ENCODE assay signal across 1 cellular context in the genomic region with DNA sequence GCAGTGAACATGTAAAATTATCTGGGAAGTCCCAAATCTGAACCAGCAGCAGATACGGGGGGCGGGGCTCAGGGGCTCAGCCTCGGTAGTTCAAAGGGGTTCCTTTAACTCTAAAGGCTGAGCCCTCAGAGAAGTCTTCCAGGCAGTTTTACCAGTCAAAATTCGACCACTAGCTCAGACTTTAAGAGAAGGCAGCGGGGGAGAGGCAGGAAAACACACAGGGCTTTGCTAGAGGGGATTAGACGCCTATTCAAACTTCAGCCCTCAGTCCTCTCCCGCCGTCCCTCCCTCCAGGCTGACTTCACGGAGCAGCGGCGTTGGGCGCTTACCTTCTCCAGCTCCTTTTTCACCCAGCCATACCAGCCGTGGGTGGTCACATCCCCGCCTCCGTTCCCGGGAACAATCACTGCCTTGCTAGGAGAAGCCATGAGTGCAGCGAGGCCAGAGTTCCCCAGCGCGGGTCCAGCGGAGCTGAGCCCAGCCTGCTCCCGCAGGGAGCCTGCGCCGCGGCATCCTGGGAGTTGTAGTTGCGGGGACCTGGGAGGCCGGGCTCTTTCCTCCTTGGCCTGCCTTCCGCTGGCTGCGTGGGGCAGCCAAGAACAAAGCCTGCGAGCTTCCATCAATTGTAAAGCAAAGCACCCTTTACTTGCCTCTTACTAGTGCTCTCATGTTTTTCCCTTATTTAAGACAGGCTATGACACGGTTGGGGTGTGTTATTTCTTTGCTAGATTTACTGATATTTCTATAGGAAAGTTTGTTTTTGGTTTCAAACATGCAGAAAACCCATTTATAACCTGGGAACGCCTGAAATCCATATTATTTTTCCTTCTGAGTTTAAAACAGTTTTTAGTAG.
TF ChIP-seq lines count a peak whose summit lies in the region.

Gene RBBP9, minus strand, starts transcription at position 486 of the 853 bp plus-strand sequence. Its CDS starts 58 bp downstream, at position 428.

TF ChIP-seq in HepG2, 621 proteins besides CTCF, POLR2A, EP300 and RAD21 (continued from another document and continues in another):
- TF ChIP-seq IKZF5 (CRISPR knock-in tag; IDR thresholded peaks at IDR 0.05) (peak; percentile 96), JDP2 (CRISPR knock-in tag; IDR thresholded peaks at IDR 0.05; ENCODE audit: borderline replicate concordance) (no peak), ZNF724P (CRISPR knock-in tag; IDR thresholded peaks at IDR 0.05; ENCODE audit: borderline replicate concordance) (peak; percentile 92; the same call in 1 of the 2 replicates), ZNF567 (CRISPR knock-in tag; IDR thresholded peaks at IDR 0.05; ENCODE audit: borderline replicate concordance) (no peak), ZNF343 (CRISPR knock-in tag; IDR thresholded peaks at IDR 0.05) (peak; percentile 48; the same call in 1 of the 2 replicates), ZHX1 (CRISPR knock-in tag; IDR thresholded peaks at IDR 0.05; ENCODE audit: low read depth) (peak; percentile 85), PBX2 (CRISPR knock-in tag; IDR thresholded peaks at IDR 0.05) (no peak), GTF2F1 (IDR thresholded peaks at IDR 0.05; ENCODE audit: low read length) (no peak), FOXA1 (IDR thresholded peaks at IDR 0.05) (no peak), FOXA1 (CRISPR knock-in tag; IDR thresholded peaks at IDR 0.05) (peak; percentile 25; the same call in 1 of the 2 replicates), IRF2 (CRISPR knock-in tag; IDR thresholded peaks at IDR 0.05) (peak; percentile 96), ZNF777 (CRISPR knock-in tag; IDR thresholded peaks at IDR 0.05) (peak; percentile 63; the same call in 1 of the 2 replicates), CAMTA2 (CRISPR knock-in tag; IDR thresholded peaks at IDR 0.05; ENCODE audit: borderline replicate concordance) (peak; percentile 82; the same call in 1 of the 2 replicates), ZNF672 (CRISPR knock-in tag; IDR thresholded peaks at IDR 0.05) (no peak), NKX3-1 (CRISPR knock-in tag; IDR thresholded peaks at IDR 0.05) (0 out of 2 replicates have a peak, but pooled peaks have one; percentile 74), RFXAP (CRISPR knock-in tag; IDR thresholded peaks at IDR 0.05; ENCODE audit: borderline replicate concordance) (peak; percentile 80), ZFP36L2 (CRISPR knock-in tag; IDR thresholded peaks at IDR 0.05) (no peak), SMAD1 (CRISPR knock-in tag; IDR thresholded peaks at IDR 0.05; ENCODE audit: borderline replicate concordance, low read depth) (peak; percentile 97; the same call in 1 of the 2 replicates), ZMYM3 (CRISPR knock-in tag; IDR thresholded peaks at IDR 0.05) (0 out of 2 replicates have a peak, but pooled peaks have one; percentile 22), EZH2 (conservative IDR thresholded peaks at IDR 0.05; ENCODE audit: low read depth, low read length) (no peak), MED1 (CRISPR knock-in tag; IDR thresholded peaks at IDR 0.05) (peak; percentile 79), ATM (IDR thresholded peaks at IDR 0.05; ENCODE audit: borderline replicate concordance) (no peak), IKZF1 (IDR thresholded peaks at IDR 0.05) (no peak), TEAD3 (CRISPR knock-in tag; optimal IDR thresholded peaks at IDR 0.05; ENCODE audit: borderline replicate concordance) (peak; percentile 70), ZNF282 (IDR thresholded peaks at IDR 0.05; ENCODE audit: partially characterized antibody) (no peak), ISX (CRISPR knock-in tag; conservative IDR thresholded peaks at IDR 0.05) (no peak; the same call in 1 of the 2 replicates), CREB1 (IDR thresholded peaks at IDR 0.05) (no peak), CREB1 (CRISPR knock-in tag; IDR thresholded peaks at IDR 0.05) (peak; percentile 66), EHMT2 (IDR thresholded peaks at IDR 0.05; ENCODE audit: borderline replicate concordance, low read depth, low read length) (peak; percentile 37; the same call in 1 of the 2 replicates), ZNF549 (CRISPR knock-in tag; IDR thresholded peaks at IDR 0.05) (0 out of 2 replicates have a peak, but pooled peaks have one; percentile 36), ZNF883 (CRISPR knock-in tag; IDR thresholded peaks at IDR 0.05; ENCODE audit: not compliant biosample characterization) (peak; percentile 81), ZNF335 (CRISPR knock-in tag; IDR thresholded peaks at IDR 0.05) (peak; percentile 99), ZNF180 (CRISPR knock-in tag; IDR thresholded peaks at IDR 0.05; ENCODE audit: borderline replicate concordance, low read depth) (no peak), ZBTB3 (CRISPR knock-in tag; IDR thresholded peaks at IDR 0.05; ENCODE audit: borderline replicate concordance, low read depth) (0 out of 2 replicates have a peak, but pooled peaks have one; percentile 57), HNRNPLL (IDR thresholded peaks at IDR 0.05; ENCODE audit: low read depth, low read length, poor library complexity, severe bottlenecking) (peak; percentile 97), ZNF503 (CRISPR knock-in tag; IDR thresholded peaks at IDR 0.05) (peak; percentile 75), MXI1 (IDR thresholded peaks at IDR 0.05; ENCODE audit: borderline replicate concordance, low read depth, low read length) (peak; percentile 68; the same call in 1 of the 3 replicates), ZNF264 (CRISPR knock-in tag; IDR thresholded peaks at IDR 0.05) (peak; percentile 79; the same call in 1 of the 2 replicates), ZNF34 (CRISPR knock-in tag; IDR thresholded peaks at IDR 0.05; ENCODE audit: borderline replicate concordance) (no peak), GPN1 (CRISPR knock-in tag; IDR thresholded peaks at IDR 0.05; ENCODE audit: borderline replicate concordance) (0 out of 2 replicates have a peak, but pooled peaks have one; percentile 67), ZNF550 (CRISPR knock-in tag; IDR thresholded peaks at IDR 0.05; ENCODE audit: borderline replicate concordance) (0 out of 2 replicates have a peak, but pooled peaks have one; percentile 35), ZNF792 (CRISPR knock-in tag; IDR thresholded peaks at IDR 0.05) (peak; percentile 82; the same call in 1 of the 2 replicates), NCOA5 (CRISPR knock-in tag; IDR thresholded peaks at IDR 0.05) (no peak), NR3C1 (CRISPR knock-in tag; IDR thresholded peaks at IDR 0.05) (0 out of 2 replicates have a peak, but pooled peaks have one; percentile 60), NFIC (IDR thresholded peaks at IDR 0.05; ENCODE audit: low read length) (no peak)
- TF ChIP-seq, protein P1, sequence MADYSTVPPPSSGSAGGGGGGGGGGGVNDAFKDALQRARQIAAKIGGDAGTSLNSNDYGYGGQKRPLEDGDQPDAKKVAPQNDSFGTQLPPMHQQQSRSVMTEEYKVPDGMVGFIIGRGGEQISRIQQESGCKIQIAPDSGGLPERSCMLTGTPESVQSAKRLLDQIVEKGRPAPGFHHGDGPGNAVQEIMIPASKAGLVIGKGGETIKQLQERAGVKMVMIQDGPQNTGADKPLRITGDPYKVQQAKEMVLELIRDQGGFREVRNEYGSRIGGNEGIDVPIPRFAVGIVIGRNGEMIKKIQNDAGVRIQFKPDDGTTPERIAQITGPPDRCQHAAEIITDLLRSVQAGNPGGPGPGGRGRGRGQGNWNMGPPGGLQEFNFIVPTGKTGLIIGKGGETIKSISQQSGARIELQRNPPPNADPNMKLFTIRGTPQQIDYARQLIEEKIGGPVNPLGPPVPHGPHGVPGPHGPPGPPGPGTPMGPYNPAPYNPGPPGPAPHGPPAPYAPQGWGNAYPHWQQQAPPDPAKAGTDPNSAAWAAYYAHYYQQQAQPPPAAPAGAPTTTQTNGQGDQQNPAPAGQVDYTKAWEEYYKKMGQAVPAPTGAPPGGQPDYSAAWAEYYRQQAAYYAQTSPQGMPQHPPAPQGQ (CRISPR knock-in tag; IDR thresholded peaks at IDR 0.05; ENCODE audit: borderline replicate concordance) = no peak
- TF ChIP-seq, protein P2, sequence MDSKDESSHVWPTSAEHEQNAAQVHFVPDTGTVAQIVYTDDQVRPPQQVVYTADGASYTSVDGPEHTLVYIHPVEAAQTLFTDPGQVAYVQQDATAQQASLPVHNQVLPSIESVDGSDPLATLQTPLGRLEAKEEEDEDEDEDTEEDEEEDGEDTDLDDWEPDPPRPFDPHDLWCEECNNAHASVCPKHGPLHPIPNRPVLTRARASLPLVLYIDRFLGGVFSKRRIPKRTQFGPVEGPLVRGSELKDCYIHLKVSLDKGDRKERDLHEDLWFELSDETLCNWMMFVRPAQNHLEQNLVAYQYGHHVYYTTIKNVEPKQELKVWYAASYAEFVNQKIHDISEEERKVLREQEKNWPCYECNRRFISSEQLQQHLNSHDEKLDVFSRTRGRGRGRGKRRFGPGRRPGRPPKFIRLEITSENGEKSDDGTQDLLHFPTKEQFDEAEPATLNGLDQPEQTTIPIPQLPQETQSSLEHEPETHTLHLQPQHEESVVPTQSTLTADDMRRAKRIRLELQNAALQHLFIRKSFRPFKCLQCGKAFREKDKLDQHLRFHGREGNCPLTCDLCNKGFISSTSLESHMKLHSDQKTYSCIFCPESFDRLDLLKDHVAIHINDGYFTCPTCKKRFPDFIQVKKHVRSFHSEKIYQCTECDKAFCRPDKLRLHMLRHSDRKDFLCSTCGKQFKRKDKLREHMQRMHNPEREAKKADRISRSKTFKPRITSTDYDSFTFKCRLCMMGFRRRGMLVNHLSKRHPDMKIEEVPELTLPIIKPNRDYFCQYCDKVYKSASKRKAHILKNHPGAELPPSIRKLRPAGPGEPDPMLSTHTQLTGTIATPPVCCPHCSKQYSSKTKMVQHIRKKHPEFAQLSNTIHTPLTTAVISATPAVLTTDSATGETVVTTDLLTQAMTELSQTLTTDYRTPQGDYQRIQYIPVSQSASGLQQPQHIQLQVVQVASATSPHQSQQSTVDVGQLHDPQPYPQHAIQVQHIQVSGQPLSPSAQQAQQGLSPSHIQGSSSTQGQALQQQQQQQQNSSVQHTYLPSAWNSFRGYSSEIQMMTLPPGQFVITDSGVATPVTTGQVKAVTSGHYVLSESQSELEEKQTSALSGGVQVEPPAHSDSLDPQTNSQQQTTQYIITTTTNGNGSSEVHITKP (CRISPR knock-in tag; IDR thresholded peaks at IDR 0.05; ENCODE audit: low read depth) = peak; percentile 77; the same call in 1 of the 2 replicates
- TF ChIP-seq, protein P3, sequence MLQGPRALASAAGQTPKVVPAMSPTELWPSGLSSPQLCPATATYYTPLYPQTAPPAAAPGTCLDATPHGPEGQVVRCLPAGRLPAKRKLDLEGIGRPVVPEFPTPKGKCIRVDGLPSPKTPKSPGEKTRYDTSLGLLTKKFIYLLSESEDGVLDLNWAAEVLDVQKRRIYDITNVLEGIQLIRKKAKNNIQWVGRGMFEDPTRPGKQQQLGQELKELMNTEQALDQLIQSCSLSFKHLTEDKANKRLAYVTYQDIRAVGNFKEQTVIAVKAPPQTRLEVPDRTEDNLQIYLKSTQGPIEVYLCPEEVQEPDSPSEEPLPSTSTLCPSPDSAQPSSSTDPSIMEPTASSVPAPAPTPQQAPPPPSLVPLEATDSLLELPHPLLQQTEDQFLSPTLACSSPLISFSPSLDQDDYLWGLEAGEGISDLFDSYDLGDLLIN (CRISPR knock-in tag; IDR thresholded peaks at IDR 0.05; ENCODE audit: borderline replicate concordance) = no peak
- TF ChIP-seq, protein P4, sequence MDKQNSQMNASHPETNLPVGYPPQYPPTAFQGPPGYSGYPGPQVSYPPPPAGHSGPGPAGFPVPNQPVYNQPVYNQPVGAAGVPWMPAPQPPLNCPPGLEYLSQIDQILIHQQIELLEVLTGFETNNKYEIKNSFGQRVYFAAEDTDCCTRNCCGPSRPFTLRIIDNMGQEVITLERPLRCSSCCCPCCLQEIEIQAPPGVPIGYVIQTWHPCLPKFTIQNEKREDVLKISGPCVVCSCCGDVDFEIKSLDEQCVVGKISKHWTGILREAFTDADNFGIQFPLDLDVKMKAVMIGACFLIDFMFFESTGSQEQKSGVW (CRISPR knock-in tag; IDR thresholded peaks at IDR 0.05; ENCODE audit: borderline replicate concordance) = no peak
